ENCODE assay signal across 19 cellular contexts in the genomic region with DNA sequence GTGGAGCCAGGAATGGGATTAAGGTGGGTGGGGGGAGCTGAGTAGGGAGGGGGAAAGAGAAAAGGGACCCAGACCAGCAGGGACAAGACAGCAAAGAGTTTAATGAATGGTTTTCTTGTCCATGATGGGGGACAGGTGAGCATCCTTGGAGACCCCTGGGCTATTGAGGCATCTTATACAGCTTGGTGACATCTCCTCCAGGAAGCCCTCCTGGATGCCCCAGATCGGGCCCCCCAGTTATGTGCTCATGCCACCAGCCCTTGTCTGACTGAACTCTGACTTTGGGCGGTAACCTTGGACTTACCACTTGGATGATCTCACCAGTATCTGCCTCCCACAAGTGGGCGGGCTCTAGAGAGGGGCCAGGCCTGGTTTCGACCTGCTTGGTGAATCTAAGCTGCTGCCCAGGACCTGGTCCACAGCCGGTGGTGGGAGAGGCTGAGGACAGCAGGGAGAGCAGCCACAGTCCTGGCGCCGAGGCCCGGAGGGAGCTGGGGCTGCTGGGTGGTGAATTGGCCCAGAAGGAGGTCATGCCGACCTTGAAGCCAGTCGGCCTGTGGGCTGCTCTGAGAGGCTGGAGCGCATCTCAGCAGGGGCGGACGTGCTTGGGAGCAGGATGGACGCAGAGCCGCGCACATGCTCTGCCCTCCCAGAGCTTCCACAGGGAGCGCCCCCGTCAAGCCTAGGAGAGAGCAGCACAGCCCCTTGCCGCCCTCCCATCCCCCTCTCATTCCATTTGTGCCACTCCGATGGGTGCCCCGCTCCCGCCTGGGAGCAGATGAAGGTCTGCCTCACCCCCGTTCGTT. TPM values are rescaled to one million over a fixed set of nuclear protein-coding genes. Genes with fewer than 3 reads are reported as not detected.
A peak's percentile ranks its signal among the peaks of the same experiment; 100 is the strongest.
DNase-seq lines count a peak whose midpoint lies in the region; ATAC-seq, FAIRE-seq and TF ChIP-seq lines count a peak whose summit lies in the region.
"Had no signal": no experiment of that assay in that cellular context is flagged by ENCODE, and none has a peak within 500 bp of the region (broad histone marks: within the 10 kb centered on the region; RNA-seq: fewer than 3 reads in every experiment).

No MANE protein-coding gene starts in this region.

- H3K4me1 ChIP-seq in HEK293 (ENCODE audit: control insufficient read depth, insufficient read depth, low read length), result peaks cover 7% of the 10 kb centered on the region
- peaks cover 0 to 10% (median 6%) of the 10 kb centered on the region in 4 experiments; a peak in 4 of 7 replicates for H3K4me1 ChIP-seq in H1 (replicated peaks in 1 of 4; ENCODE audit: control insufficient read depth in 3 of 4, insufficient read depth in 4 of 4, low read length in 3 of 4)
- H3K4me1 ChIP-seq: heart left ventricle had no signal

- no peak overlapping the region; the same call in 1 of the 2 replicates for H2BK5ac ChIP-seq in H1 (ENCODE audit: low read depth, low read length)

- H3K27ac ChIP-seq in HEK293 (ENCODE audit: extremely low read depth, low read depth, low read length) (no peak overlapping the region), H1 (ENCODE audit: low read depth, low read length) (no peak overlapping the region)
- H3K27ac ChIP-seq: heart left ventricle had no signal

- H2AFZ ChIP-seq in H1 (ENCODE audit: low read length), result no peak overlapping the region

- TF ChIP-seq EP300 in H1 (IDR thresholded peaks at IDR 0.05; ENCODE audit: borderline replicate concordance in 1 of 2, low read depth in 2 of 2, low read length in 2 of 2), result no peak

- no peaks in the 10 kb centered on the region for H3K9me3 ChIP-seq in HEK293 (ENCODE audit: control insufficient read depth, insufficient read depth, low read depth, low read length)
- H3K9me3 ChIP-seq in H1 (ENCODE audit: insufficient read depth in 2 of 2, low read depth in 1 of 2, low read length in 1 of 2), result no peaks in the 10 kb centered on the region
- H3K9me3 ChIP-seq: heart left ventricle had no signal

- H3K14ac ChIP-seq in H1 (ENCODE audit: insufficient read length), result no peak overlapping the region

- H3K9ac ChIP-seq in H1 (replicated peaks in 1 of 4; ENCODE audit: extremely low read depth in 1 of 4, low read depth in 3 of 4, low read length in 3 of 4), result no peak overlapping the region

- no peaks in the 10 kb centered on the region for H3K79me2 ChIP-seq in H1 (ENCODE audit: control insufficient read depth in 1 of 2, insufficient read depth in 2 of 2, low read length in 2 of 2)

- no peaks in the 10 kb centered on the region for H3K23me2 ChIP-seq in H1 (ENCODE audit: low read depth, low read length)

- H4K5ac ChIP-seq in H1 (ENCODE audit: insufficient read length, low read depth, low read length), result no peak overlapping the region

- no peaks in the 10 kb centered on the region for H3K27me3 ChIP-seq in H1 (replicated peaks in 1 of 4; ENCODE audit: control insufficient read depth in 3 of 4, extremely low read depth in 1 of 4, insufficient read depth in 3 of 4, low read length in 3 of 4)

- WGBS in H1 (ENCODE audit: extremely low coverage in 1 of 2, insufficient coverage in 1 of 2, insufficient read length in 1 of 2, insufficient replicate concordance in 2 of 2, low coverage in 1 of 2, low lambda C conversion rate in 2 of 2, missing lambda C conversion rate in 1 of 2), 2 experiments, result 91% methylated on average over 23 of the region's 24 CpGs; no CpG with 5 or more reads in 1 of the 2 experiments

- ATAC-seq in GM18868 (IDR thresholded peaks at IDR 0.05; ENCODE audit: unreplicated experiment), result no peak
- ATAC-seq: esophagus mucosa had no signal

- H3K36me3 ChIP-seq in HEK293 (ENCODE audit: control insufficient read depth in 2 of 2, insufficient read depth in 1 of 2, low read length in 2 of 2), result no peaks in the 10 kb centered on the region
- no peaks in the 10 kb centered on the region for H3K36me3 ChIP-seq in H1 (ENCODE audit: control insufficient read depth in 2 of 4, insufficient read depth in 4 of 4, low read length in 3 of 4)
- H3K36me3 ChIP-seq: heart left ventricle had no signal

- no peak overlapping the region for H2BK20ac ChIP-seq in H1 (ENCODE audit: low read length)

- H3K79me1 ChIP-seq in H1 (ENCODE audit: low read depth, low read length), result no peaks in the 10 kb centered on the region

- H2BK12ac ChIP-seq in H1 (ENCODE audit: low read depth, low read length), result peak overlapping the region; percentile 39; the same call in 1 of the 2 replicates

- DNase-seq in activated CD4-positive, alpha-beta T cell treated with anti-CD3 and anti-CD28 coated beads for 48 hours, result peak; percentile 36
- no peak for DNase-seq in activated CD4-positive, alpha-beta T cell treated with anti-CD3 and anti-CD28 coated beads for 4 hours
- DNase-seq in H1 (ENCODE audit: low read depth in 1 of 2, low spot score in 2 of 2) (no peak), renal cortical epithelial cell (ENCODE audit: low read depth) (peak; percentile 18), NCI-H1694 (lab: John Stamatoyannopoulos, UW) (no peak), NCI-H2227 (lab: John Stamatoyannopoulos, UW; ENCODE audit: unreplicated experiment) (no peak)
- DNase-seq: activated B cell treated with CpG ODN at 0.5 μM for 24 hours, COR-L47, NCI-H2029, NCI-H524 treated with DMSO at 0.1 percent for 48 hours had no signal

- POLR2A ChIA-PET in HEK293 (lab: Yijun Ruan, JAX), result no interaction called here
- POLR2A ChIA-PET in H1 (lab: Charles Lee; ENCODE audit: partially characterized antibody), result interaction anchor here (2.4 kb wide), 1 partner anchor 14 kb away, joined by 10 read pairs; no protein-coding TSS in a partner anchor

- TF ChIP-seq CTCF in HEK293 (tag by site-specific recombination; IDR thresholded peaks at IDR 0.05) (no peak), H1 (IDR thresholded peaks at IDR 0.05; ENCODE audit: control extremely low read depth in 1 of 3, insufficient read depth in 1 of 3, low read depth in 1 of 3, low read length in 3 of 3) (no peak)

- no peak overlapping the region for H3K4me3 ChIP-seq in HEK293 (ENCODE audit: low read depth, low read length)
- H3K4me3 ChIP-seq in H1 (ENCODE audit: extremely low read depth in 1 of 4, insufficient read depth in 2 of 4, low read depth in 3 of 4, low read length in 4 of 4), result no peak overlapping the region
- H3K4me3 ChIP-seq: heart left ventricle, smooth muscle cell had no signal

- CTCF ChIA-PET in HEK293 (lab: Yijun Ruan, JAX), result interaction anchor here (0.9 to 3.1 kb wide), 2 partner anchors 11 to 186 kb away, joined by 3 to 16 read pairs; no protein-coding TSS in a partner anchor
- CTCF ChIA-PET in H1 (lab: Charles Lee; ENCODE audit: partially characterized antibody), result interaction anchor here (0.7 to 3.7 kb wide), 12 partner anchors 11 to 268 kb away, joined by 3 to 13 read pairs (median 3); no protein-coding TSS in a partner anchor

- FAIRE-seq in H1 (lab: Jason Lieb, UNC), result no peak
- FAIRE-seq: keratinocyte had no signal

- H4K8ac ChIP-seq in H1 (ENCODE audit: extremely low read depth, insufficient read depth, low read length), result no peak overlapping the region

- H3K23ac ChIP-seq in H1 (ENCODE audit: insufficient read length), result no peak overlapping the region

- no peak for TF ChIP-seq RAD21 in H1 (IDR thresholded peaks at IDR 0.05 in 1 of 2, conservative IDR thresholded peaks at IDR 0.05 in 1 of 2; ENCODE audit: low read depth in 2 of 2, low read length in 2 of 2)

- no peak overlapping the region for H2BK120ac ChIP-seq in H1 (replicated peaks; ENCODE audit: low read depth, low read length)

- peak overlapping the region; percentile 27 for H4K91ac ChIP-seq in H1 (replicated peaks; ENCODE audit: insufficient read length, low read length)

- H2AK5ac ChIP-seq in H1 (ENCODE audit: low read depth, low read length), result no peak overlapping the region

- peak overlapping the region; percentile 78 for H3K4ac ChIP-seq in H1 (replicated peaks; ENCODE audit: insufficient read length, low read depth, low read length)

- no peak overlapping the region for H3K56ac ChIP-seq in H1 (replicated peaks; ENCODE audit: insufficient read length, low read depth, low read length)

- 0 out of 2 replicates have a peak overlapping the region, but pooled peaks have one; percentile 19 for H3K18ac ChIP-seq in H1 (ENCODE audit: extremely low read depth, low read length)

- H2BK15ac ChIP-seq in H1 (ENCODE audit: low read length), result 0 out of 2 replicates have a peak overlapping the region, but pooled peaks have one; percentile 46

- peaks cover 0 to 7% of the 10 kb centered on the region in 2 experiments for H4K20me1 ChIP-seq in H1 (replicated peaks in 1 of 2; ENCODE audit: control insufficient read depth in 1 of 2, insufficient read depth in 2 of 2, low read length in 2 of 2)

- no peak overlapping the region for H3K4me2 ChIP-seq in H1 (ENCODE audit: insufficient read depth in 1 of 2, low read depth in 2 of 2, low read length in 2 of 2)
- H3K4me2 ChIP-seq: smooth muscle cell had no signal

- TF ChIP-seq POLR2A in H1 (IDR thresholded peaks at IDR 0.05; ENCODE audit: control extremely low read depth in 1 of 2, low read depth in 2 of 2, low read length in 2 of 2), result no peak

TF ChIP-seq in HEK293, 187 proteins besides CTCF, POLR2A, EP300 and RAD21 (continues in another document):
- TF ChIP-seq BCL11A (tag by site-specific recombination; IDR thresholded peaks at IDR 0.05; ENCODE audit: low read depth), result no peak
- TF ChIP-seq SP2 (tag by site-specific recombination; IDR thresholded peaks at IDR 0.05), result peak; percentile 41

RNA-seq across cellular contexts. Expression of a gene that starts 36.2 kb away (rescaled TPM):
- total RNA-seq in H1 (2021; fragmentation: NEBNext Ultra II Directional; extraction: Animal tissue kit (Norgen Biotek cat#: 25700)), result 4.0 and 4.1 TPM in 2 replicates
- 7.6 and 11.1 TPM in 2 replicates for polyA plus RNA-seq in H1 (2011; rRNA removed)
- 5.5 TPM for polyA plus RNA-seq in H1 (2011; cell fraction: cytosol; rRNA removed)
- 11.1 TPM for polyA plus RNA-seq in H1 (2011; cell fraction: nucleus; rRNA removed)
- 4.2 to 10.8 TPM (median 8.7 TPM) in 4 replicates for polyA plus RNA-seq in H1 (2012, experiment 1 of 2)
- 5.7 TPM for polyA plus RNA-seq in H1 (2012, experiment 2 of 2)
- polyA plus RNA-seq in H1 (2013, experiment 1 of 2), result 3.8 TPM
- polyA plus RNA-seq in H1 (2013, experiment 2 of 2), result 4.2 TPM
- 4.4 and 5.4 TPM in 2 replicates for polyA minus RNA-seq in H1 (2011; rRNA and poly(A)+ RNA removed)
- polyA minus RNA-seq in H1 (2011; cell fraction: cytosol; rRNA and poly(A)+ RNA removed), result 5.1 TPM
- 4.8 TPM for polyA minus RNA-seq in H1 (2011; cell fraction: nucleus; rRNA and poly(A)+ RNA removed)
- 0.69 and 2.2 TPM in 2 replicates for total RNA-seq in renal cortical epithelial cell
- total RNA-seq: activated B cell treated with CpG ODN at 0.5 μM for 24 hours; esophagus mucosa; osteocyte; smooth muscle cell; T-helper 1 cell treated with Interleukin-12 subunit alpha and Interleukin-12 subunit beta and Interleukin-4 antibody, amounts not matched to agents 30 ng/mL and 1 ng/mL, for 36 hours had no signal
- polyA plus RNA-seq: heart left ventricle, keratinocyte, smooth muscle cell had no signal

RNA-seq across cellular contexts. Expression of a gene that starts 52.6 kb away (rescaled TPM):
- total RNA-seq in H1 (2021; fragmentation: NEBNext Ultra II Directional; extraction: Animal tissue kit (Norgen Biotek cat#: 25700)), result not detected in 2 replicates
- polyA plus RNA-seq in H1 (2011; rRNA removed), result not detected in 2 replicates
- polyA plus RNA-seq in H1 (2011; cell fraction: cytosol; rRNA removed), result 0.04 TPM
- polyA plus RNA-seq in H1 (2011; cell fraction: nucleus; rRNA removed), result 0.10 TPM
- polyA plus RNA-seq in H1 (2012, experiment 1 of 2), result not detected in 4 replicates
- not detected for polyA plus RNA-seq in H1 (2012, experiment 2 of 2)
- not detected for polyA plus RNA-seq in H1 (2013, experiment 1 of 2)
- polyA plus RNA-seq in H1 (2013, experiment 2 of 2), result not detected
- 0.24 TPM in 1 of 2 replicates, not detected in the other for polyA minus RNA-seq in H1 (2011; rRNA and poly(A)+ RNA removed)
- not detected for polyA minus RNA-seq in H1 (2011; cell fraction: cytosol; rRNA and poly(A)+ RNA removed)
- polyA minus RNA-seq in H1 (2011; cell fraction: nucleus; rRNA and poly(A)+ RNA removed), result not detected
- total RNA-seq in renal cortical epithelial cell, result 0.05 and 0.17 TPM in 2 replicates
- total RNA-seq: dermis microvascular lymphatic vessel endothelial cell, osteocyte, smooth muscle cell had no signal
- polyA plus RNA-seq: keratinocyte, smooth muscle cell had no signal

Comparison
In these comparisons a context has a peak if more than half of its experiments do, and no peak if none do; other contexts are left out.
1. DNase-seq: peak in activated CD4-positive, alpha-beta T cell treated with anti-CD3 and anti-CD28 coated beads for 48 hours (single experiment) and renal cortical epithelial cell (single experiment); none in activated CD4-positive, alpha-beta T cell treated with anti-CD3 and anti-CD28 coated beads for 4 hours (0 of 2), H1 (0 of 2), NCI-H1694 (single experiment) and NCI-H2227 (single experiment).